In the genomic region with DNA sequence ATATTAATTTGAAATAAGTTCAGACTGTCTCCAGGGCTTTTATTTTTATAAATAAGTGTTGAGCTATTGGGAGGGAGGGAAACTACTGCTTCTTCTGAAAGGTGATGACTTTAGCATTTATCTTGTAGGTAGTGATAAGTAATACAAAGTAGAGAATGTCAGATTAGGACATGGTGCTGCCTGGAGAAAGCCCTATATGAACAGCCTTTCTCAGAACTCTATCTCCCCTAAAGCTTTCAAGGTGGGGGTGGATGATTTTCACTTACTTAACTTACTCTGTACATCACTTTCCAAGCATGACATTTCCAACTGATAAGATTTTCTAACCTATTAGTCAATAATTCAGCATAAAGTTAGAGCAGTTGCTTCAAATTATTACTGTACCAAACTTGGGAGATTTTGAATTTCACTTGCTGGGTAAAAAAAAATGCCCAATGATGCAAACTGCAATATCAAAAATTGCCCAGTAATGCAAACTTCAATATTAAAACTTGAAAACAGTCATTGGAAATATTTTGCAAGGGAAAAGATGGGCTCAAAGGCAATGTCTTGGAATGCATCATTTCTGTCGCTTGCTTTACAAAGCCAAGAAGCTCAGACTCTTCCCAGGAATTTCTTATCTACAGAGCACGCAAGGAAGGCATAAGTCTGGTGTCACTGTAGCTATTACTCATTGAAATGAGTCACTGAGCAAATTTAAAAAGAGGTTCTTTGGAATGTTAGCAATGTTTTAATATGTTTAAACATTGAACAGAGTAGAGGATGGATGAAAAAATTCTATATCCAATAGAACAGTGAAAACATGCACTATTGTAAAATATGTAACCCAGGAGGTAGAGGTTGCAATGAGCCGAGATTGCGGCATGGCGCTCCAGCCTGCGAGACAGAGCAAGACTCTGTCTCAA, we compare ENCODE assay signal across 11 cellular contexts.
DNase-seq lines count a peak whose midpoint lies in the region; ATAC-seq and TF ChIP-seq lines count a peak whose summit lies in the region.
"Had no signal": no experiment of that assay in that cellular context is flagged by ENCODE, and none has a peak within 500 bp of the region (broad histone marks: within the 10 kb centered on the region; RNA-seq: fewer than 3 reads in every experiment).

No MANE protein-coding gene starts in this region.

- H3K36me3 ChIP-seq in RWPE2 (ENCODE audit: low read depth): no peaks in the 10 kb centered on the region
- no peaks in the 10 kb centered on the region for H3K36me3 ChIP-seq in smooth muscle cell (ENCODE audit: low read depth)

- no peak overlapping the region for H2AFZ ChIP-seq in smooth muscle cell (ENCODE audit: low read depth)

- H3K4me2 ChIP-seq in smooth muscle cell: peak overlapping the region; percentile 53

- H3K4me3 ChIP-seq in RWPE2 (ENCODE audit: severe bottlenecking) (no peak overlapping the region), fibroblast of pulmonary artery (replicated peaks; ENCODE audit: low read depth, low read length) (no peak overlapping the region), smooth muscle cell (no peak overlapping the region)

- H3K9me3 ChIP-seq in RWPE2 (ENCODE audit: severe bottlenecking) (no peaks in the 10 kb centered on the region), smooth muscle cell (replicated peaks; ENCODE audit: low read depth) (no peaks in the 10 kb centered on the region)

- peaks cover 5% of the 10 kb centered on the region for H3F3A ChIP-seq in smooth muscle cell (ENCODE audit: low read depth)

- H3K27me3 ChIP-seq in RWPE2 (ENCODE audit: insufficient read depth, poor library complexity, severe bottlenecking): no peaks in the 10 kb centered on the region
- H3K27me3 ChIP-seq in smooth muscle cell (ENCODE audit: low read depth): no peaks in the 10 kb centered on the region

- H3K79me2 ChIP-seq in smooth muscle cell (ENCODE audit: low read depth): no peaks in the 10 kb centered on the region

- H3K4me1 ChIP-seq in RWPE2 (ENCODE audit: insufficient read depth, poor library complexity, severe bottlenecking) (peaks cover 29% of the 10 kb centered on the region), smooth muscle cell (ENCODE audit: low read depth) (peaks cover 6% of the 10 kb centered on the region)

- TF ChIP-seq CTCF in RWPE2 (IDR thresholded peaks at IDR 0.05; ENCODE audit: poor library complexity, severe bottlenecking) (no peak), fibroblast of pulmonary artery (IDR thresholded peaks at IDR 0.05; ENCODE audit: low read length, missing control alignments) (no peak), smooth muscle cell (IDR thresholded peaks at IDR 0.05; ENCODE audit: borderline replicate concordance, insufficient read depth, poor library complexity, severe bottlenecking) (no peak)

- 65% methylated on average over 6 of the region's 6 CpGs for WGBS in smooth muscle cell (ENCODE audit: low lambda C conversion rate)

- ATAC-seq in RWPE2 (ENCODE audit: low read depth) (peak; percentile 84), GM18502 (IDR thresholded peaks at IDR 0.05; ENCODE audit: poor library complexity, unreplicated experiment) (no peak)
- ATAC-seq: natural killer cell; stimulated activated naive CD8-positive, alpha-beta T cell treated with anti-CD3 and anti-CD28 coated beads, Interleukin-15, amount 100 ng/mL, for 72 hours had no signal

- H4K20me1 ChIP-seq in smooth muscle cell (ENCODE audit: low read depth): no peaks in the 10 kb centered on the region

- no peak overlapping the region for H3K9ac ChIP-seq in smooth muscle cell (ENCODE audit: low read depth)

- DNase-seq in H4 (ENCODE audit: low spot score) (peak; percentile 82), RWPE2 (ENCODE audit: low spot score) (no peak), fibroblast of pulmonary artery (ENCODE audit: low read depth) (peak; percentile 91), smooth muscle cell (lab: John Stamatoyannopoulos, UW; ENCODE audit: unreplicated experiment) (no peak), NCI-H748 treated with DMSO at 0.1 percent for 48 hours (lab: John Stamatoyannopoulos, UW) (no peak), SHP77 (lab: John Stamatoyannopoulos, UW) (no peak)
- DNase-seq: activated CD4-positive, CD25-positive, alpha-beta regulatory T cell; cortex of kidney; natural killer cell; stimulated activated naive CD8-positive, alpha-beta T cell treated with anti-CD3 and anti-CD28 coated beads, Interleukin-15, amount 100 ng/mL, for 72 hours had no signal

- H3K27ac ChIP-seq in RWPE2 (ENCODE audit: poor library complexity, severe bottlenecking) (peak overlapping the region; percentile 78), smooth muscle cell (ENCODE audit: low read depth) (peak overlapping the region; percentile 71)

Comparison
In these comparisons a context has a peak if more than half of its experiments do, and no peak if none do; other contexts are left out.
1. DNase-seq: peak in H4 (single experiment) and fibroblast of pulmonary artery (single experiment); none in RWPE2 (single experiment), smooth muscle cell (single experiment), NCI-H748 treated with DMSO at 0.1 percent for 48 hours (single experiment) and SHP77 (0 of 2).